Comparison of ENCODE assay signal across 2 cellular contexts in the genomic region with DNA sequence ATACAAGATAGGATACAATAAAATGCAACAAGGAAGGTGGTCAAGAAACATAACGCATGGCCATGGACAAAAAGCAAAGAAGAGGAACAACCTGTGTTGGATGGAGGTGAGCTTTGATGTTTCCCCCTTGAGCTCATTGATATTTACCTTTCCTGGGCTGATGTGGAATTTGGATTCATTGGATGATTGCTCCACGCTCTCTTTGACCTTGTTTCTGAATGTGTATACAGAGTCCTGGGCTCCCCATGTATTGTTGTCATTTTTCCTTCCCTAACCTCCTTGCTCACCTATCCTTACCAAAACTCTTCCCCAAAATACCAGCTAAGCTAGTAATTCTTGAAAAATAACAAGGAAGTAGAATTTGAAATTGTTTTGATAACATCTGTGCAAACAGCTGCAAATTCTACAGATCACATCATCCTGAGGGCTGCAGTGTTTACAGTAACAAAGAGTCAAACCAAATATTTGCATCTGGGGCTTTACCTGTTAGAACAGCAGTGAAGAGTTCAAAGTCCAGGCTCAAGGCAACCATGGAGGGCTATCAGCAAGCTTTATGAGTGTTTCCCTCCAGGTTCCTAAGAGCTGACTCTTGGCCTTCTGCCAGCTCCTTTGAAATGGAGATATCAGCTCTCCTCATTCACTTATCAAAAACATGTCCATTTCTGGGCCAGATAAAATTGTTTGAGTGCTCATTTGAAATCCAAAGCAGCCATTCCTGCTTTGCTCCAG.
A peak's percentile ranks its signal among the peaks of the same experiment; 100 is the strongest.
TF ChIP-seq lines count a peak whose summit lies in the region.

No MANE protein-coding gene starts in this region.

TF ChIP-seq in GM23338, 12 proteins besides CTCF, POLR2A, EP300 and RAD21 (continued from another document):
- no peak for TF ChIP-seq EZH2phosphoT487 (IDR thresholded peaks at IDR 0.05; ENCODE audit: unreplicated experiment)
- TF ChIP-seq STAT1 (IDR thresholded peaks at IDR 0.05; ENCODE audit: unreplicated experiment): no peak
- TF ChIP-seq, protein P1, sequence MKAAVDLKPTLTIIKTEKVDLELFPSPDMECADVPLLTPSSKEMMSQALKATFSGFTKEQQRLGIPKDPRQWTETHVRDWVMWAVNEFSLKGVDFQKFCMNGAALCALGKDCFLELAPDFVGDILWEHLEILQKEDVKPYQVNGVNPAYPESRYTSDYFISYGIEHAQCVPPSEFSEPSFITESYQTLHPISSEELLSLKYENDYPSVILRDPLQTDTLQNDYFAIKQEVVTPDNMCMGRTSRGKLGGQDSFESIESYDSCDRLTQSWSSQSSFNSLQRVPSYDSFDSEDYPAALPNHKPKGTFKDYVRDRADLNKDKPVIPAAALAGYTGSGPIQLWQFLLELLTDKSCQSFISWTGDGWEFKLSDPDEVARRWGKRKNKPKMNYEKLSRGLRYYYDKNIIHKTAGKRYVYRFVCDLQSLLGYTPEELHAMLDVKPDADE (IDR thresholded peaks at IDR 0.05): no peak
- TF ChIP-seq EZH2 (IDR thresholded peaks at IDR 0.05; ENCODE audit: low read depth, unreplicated experiment): no peak
- TF ChIP-seq, protein P2, sequence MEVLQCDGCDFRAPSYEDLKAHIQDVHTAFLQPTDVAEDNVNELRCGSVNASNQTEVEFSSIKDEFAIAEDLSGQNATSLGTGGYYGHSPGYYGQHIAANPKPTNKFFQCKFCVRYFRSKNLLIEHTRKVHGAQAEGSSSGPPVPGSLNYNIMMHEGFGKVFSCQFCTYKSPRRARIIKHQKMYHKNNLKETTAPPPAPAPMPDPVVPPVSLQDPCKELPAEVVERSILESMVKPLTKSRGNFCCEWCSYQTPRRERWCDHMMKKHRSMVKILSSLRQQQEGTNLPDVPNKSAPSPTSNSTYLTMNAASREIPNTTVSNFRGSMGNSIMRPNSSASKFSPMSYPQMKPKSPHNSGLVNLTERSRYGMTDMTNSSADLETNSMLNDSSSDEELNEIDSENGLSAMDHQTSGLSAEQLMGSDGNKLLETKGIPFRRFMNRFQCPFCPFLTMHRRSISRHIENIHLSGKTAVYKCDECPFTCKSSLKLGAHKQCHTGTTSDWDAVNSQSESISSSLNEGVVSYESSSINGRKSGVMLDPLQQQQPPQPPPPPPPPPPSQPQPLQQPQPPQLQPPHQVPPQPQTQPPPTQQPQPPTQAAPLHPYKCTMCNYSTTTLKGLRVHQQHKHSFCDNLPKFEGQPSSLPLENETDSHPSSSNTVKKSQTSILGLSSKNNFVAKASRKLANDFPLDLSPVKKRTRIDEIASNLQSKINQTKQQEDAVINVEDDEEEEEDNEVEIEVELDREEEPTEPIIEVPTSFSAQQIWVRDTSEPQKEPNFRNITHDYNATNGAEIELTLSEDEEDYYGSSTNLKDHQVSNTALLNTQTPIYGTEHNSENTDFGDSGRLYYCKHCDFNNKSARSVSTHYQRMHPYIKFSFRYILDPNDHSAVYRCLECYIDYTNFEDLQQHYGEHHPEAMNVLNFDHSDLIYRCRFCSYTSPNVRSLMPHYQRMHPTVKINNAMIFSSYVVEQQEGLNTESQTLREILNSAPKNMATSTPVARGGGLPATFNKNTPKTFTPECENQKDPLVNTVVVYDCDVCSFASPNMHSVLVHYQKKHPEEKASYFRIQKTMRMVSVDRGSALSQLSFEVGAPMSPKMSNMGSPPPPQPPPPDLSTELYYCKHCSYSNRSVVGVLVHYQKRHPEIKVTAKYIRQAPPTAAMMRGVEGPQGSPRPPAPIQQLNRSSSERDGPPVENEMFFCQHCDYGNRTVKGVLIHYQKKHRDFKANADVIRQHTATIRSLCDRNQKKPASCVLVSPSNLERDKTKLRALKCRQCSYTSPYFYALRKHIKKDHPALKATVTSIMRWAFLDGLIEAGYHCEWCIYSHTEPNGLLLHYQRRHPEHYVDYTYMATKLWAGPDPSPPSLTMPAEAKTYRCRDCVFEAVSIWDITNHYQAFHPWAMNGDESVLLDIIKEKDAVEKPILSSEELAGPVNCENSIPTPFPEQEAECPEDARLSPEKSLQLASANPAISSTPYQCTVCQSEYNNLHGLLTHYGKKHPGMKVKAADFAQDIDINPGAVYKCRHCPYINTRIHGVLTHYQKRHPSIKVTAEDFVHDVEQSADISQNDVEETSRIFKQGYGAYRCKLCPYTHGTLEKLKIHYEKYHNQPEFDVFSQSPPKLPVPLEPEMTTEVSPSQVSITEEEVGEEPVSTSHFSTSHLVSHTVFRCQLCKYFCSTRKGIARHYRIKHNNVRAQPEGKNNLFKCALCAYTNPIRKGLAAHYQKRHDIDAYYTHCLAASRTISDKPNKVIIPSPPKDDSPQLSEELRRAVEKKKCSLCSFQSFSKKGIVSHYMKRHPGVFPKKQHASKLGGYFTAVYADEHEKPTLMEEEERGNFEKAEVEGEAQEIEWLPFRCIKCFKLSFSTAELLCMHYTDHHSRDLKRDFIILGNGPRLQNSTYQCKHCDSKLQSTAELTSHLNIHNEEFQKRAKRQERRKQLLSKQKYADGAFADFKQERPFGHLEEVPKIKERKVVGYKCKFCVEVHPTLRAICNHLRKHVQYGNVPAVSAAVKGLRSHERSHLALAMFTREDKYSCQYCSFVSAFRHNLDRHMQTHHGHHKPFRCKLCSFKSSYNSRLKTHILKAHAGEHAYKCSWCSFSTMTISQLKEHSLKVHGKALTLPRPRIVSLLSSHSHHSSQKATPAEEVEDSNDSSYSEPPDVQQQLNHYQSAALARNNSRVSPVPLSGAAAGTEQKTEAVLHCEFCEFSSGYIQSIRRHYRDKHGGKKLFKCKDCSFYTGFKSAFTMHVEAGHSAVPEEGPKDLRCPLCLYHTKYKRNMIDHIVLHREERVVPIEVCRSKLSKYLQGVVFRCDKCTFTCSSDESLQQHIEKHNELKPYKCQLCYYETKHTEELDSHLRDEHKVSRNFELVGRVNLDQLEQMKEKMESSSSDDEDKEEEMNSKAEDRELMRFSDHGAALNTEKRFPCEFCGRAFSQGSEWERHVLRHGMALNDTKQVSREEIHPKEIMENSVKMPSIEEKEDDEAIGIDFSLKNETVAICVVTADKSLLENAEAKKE (CRISPR knock-in tag; IDR thresholded peaks at IDR 0.05): 0 out of 2 replicates have a peak, but pooled peaks have one; percentile 26
- TF ChIP-seq CREB1 (CRISPR knock-in tag; IDR thresholded peaks at IDR 0.05; ENCODE audit: low read depth): no peak
- TF ChIP-seq POLR2AphosphoS5 (IDR thresholded peaks at IDR 0.05; ENCODE audit: low read depth): no peak

TF ChIP-seq in WTC11, 78 proteins besides CTCF, POLR2A, EP300 and RAD21 (continued from another document):
- TF ChIP-seq, protein P3, sequence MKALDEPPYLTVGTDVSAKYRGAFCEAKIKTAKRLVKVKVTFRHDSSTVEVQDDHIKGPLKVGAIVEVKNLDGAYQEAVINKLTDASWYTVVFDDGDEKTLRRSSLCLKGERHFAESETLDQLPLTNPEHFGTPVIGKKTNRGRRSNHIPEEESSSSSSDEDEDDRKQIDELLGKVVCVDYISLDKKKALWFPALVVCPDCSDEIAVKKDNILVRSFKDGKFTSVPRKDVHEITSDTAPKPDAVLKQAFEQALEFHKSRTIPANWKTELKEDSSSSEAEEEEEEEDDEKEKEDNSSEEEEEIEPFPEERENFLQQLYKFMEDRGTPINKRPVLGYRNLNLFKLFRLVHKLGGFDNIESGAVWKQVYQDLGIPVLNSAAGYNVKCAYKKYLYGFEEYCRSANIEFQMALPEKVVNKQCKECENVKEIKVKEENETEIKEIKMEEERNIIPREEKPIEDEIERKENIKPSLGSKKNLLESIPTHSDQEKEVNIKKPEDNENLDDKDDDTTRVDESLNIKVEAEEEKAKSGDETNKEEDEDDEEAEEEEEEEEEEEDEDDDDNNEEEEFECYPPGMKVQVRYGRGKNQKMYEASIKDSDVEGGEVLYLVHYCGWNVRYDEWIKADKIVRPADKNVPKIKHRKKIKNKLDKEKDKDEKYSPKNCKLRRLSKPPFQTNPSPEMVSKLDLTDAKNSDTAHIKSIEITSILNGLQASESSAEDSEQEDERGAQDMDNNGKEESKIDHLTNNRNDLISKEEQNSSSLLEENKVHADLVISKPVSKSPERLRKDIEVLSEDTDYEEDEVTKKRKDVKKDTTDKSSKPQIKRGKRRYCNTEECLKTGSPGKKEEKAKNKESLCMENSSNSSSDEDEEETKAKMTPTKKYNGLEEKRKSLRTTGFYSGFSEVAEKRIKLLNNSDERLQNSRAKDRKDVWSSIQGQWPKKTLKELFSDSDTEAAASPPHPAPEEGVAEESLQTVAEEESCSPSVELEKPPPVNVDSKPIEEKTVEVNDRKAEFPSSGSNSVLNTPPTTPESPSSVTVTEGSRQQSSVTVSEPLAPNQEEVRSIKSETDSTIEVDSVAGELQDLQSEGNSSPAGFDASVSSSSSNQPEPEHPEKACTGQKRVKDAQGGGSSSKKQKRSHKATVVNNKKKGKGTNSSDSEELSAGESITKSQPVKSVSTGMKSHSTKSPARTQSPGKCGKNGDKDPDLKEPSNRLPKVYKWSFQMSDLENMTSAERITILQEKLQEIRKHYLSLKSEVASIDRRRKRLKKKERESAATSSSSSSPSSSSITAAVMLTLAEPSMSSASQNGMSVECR (CRISPR knock-in tag; IDR thresholded peaks at IDR 0.05; ENCODE audit: borderline replicate concordance): no peak
- no peak for TF ChIP-seq JAZF1 (CRISPR knock-in tag; IDR thresholded peaks at IDR 0.05)
- TF ChIP-seq GABPB1 (CRISPR knock-in tag; IDR thresholded peaks at IDR 0.05): peak; percentile 68
- TF ChIP-seq, protein P4, sequence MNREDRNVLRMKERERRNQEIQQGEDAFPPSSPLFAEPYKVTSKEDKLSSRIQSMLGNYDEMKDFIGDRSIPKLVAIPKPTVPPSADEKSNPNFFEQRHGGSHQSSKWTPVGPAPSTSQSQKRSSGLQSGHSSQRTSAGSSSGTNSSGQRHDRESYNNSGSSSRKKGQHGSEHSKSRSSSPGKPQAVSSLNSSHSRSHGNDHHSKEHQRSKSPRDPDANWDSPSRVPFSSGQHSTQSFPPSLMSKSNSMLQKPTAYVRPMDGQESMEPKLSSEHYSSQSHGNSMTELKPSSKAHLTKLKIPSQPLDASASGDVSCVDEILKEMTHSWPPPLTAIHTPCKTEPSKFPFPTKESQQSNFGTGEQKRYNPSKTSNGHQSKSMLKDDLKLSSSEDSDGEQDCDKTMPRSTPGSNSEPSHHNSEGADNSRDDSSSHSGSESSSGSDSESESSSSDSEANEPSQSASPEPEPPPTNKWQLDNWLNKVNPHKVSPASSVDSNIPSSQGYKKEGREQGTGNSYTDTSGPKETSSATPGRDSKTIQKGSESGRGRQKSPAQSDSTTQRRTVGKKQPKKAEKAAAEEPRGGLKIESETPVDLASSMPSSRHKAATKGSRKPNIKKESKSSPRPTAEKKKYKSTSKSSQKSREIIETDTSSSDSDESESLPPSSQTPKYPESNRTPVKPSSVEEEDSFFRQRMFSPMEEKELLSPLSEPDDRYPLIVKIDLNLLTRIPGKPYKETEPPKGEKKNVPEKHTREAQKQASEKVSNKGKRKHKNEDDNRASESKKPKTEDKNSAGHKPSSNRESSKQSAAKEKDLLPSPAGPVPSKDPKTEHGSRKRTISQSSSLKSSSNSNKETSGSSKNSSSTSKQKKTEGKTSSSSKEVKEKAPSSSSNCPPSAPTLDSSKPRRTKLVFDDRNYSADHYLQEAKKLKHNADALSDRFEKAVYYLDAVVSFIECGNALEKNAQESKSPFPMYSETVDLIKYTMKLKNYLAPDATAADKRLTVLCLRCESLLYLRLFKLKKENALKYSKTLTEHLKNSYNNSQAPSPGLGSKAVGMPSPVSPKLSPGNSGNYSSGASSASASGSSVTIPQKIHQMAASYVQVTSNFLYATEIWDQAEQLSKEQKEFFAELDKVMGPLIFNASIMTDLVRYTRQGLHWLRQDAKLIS (CRISPR knock-in tag; IDR thresholded peaks at IDR 0.05; ENCODE audit: borderline replicate concordance): no peak
